ENCODE assay signal across 10 cellular contexts in the genomic region with DNA sequence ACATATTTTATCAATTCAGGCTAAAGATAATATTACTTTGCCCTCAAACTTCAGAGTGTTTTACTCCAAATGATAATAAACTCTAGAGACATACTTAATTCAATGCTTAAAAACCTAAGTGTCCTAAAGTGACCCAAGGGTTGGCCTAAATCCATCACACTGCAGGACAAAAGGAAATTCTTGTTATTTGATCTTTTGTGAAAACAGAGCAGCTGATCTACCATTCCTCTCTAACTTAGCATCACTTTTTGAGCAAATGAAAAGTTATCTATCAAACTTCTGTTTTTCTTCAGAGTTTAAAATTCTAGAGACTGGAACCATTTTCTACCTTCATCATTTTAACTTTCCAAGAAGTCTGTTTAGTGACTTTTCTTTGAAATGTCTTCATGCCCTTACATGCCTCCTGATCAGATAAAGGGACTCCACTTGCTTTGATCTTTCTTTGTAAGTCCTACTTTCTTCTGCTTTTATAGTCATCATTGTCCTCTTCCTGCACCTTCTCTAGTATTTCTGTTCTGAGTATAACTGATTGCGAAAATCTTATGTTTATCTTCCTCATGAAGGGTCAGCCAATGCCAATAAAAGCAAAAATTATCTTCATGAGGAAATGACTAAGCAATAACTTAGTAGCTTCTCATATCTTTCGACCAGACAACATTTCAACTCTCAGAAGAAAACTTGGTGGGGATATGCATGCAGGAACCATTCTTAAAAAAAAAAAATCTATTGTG.
DNase-seq lines count a peak whose midpoint lies in the region; ATAC-seq and TF ChIP-seq lines count a peak whose summit lies in the region.
"Had no signal": no experiment of that assay in that cellular context is flagged by ENCODE, and none has a peak within 500 bp of the region (broad histone marks: within the 10 kb centered on the region; RNA-seq: fewer than 3 reads in every experiment).

No MANE protein-coding gene starts in this region.

- no peak overlapping the region for H2AFZ ChIP-seq in GM23338

- no peaks in the 10 kb centered on the region for H3K9me3 Mint-ChIP-seq in activated T-cell treated with anti-CD3 and anti-CD28 coated beads, Interleukin-2, amount 50 U/mL, for 24 hours
- H3K9me3 Mint-ChIP-seq in activated T-helper 1 cell treated with anti-CD3 and anti-CD28 coated beads, Interleukin-12 subunit alpha, Interleukin-12 subunit beta, Interleukin-2, Interleukin-4 antibody, amounts not matched to agents 30 ng/mL and 10 ng/mL and 1 ng/mL, durations not matched to agents 14 hours and 24 hours and 36 hours: no peaks in the 10 kb centered on the region
- no peaks in the 10 kb centered on the region for H3K9me3 Mint-ChIP-seq in GM23338

- H3K36me3 Mint-ChIP-seq in activated T-cell treated with anti-CD3 and anti-CD28 coated beads, Interleukin-2, amount 50 U/mL, for 24 hours (ENCODE audit: low read depth): no peaks in the 10 kb centered on the region
- H3K36me3 Mint-ChIP-seq in activated T-helper 1 cell treated with anti-CD3 and anti-CD28 coated beads, Interleukin-12 subunit alpha, Interleukin-12 subunit beta, Interleukin-2, Interleukin-4 antibody, amounts not matched to agents 30 ng/mL and 10 ng/mL and 1 ng/mL, durations not matched to agents 14 hours and 24 hours and 36 hours (ENCODE audit: low read depth): peaks cover 13% of the 10 kb centered on the region
- H3K36me3 Mint-ChIP-seq in GM23338 (ENCODE audit: low read depth): no peaks in the 10 kb centered on the region

- no peak overlapping the region for H3K4me2 ChIP-seq in GM23338

- peaks cover 14% of the 10 kb centered on the region for H3K4me1 Mint-ChIP-seq in activated T-cell treated with anti-CD3 and anti-CD28 coated beads, Interleukin-2, amount 50 U/mL, for 24 hours (ENCODE audit: low read depth)
- peaks cover 29% of the 10 kb centered on the region for H3K4me1 Mint-ChIP-seq in activated T-helper 1 cell treated with anti-CD3 and anti-CD28 coated beads, Interleukin-12 subunit alpha, Interleukin-12 subunit beta, Interleukin-2, Interleukin-4 antibody, amounts not matched to agents 30 ng/mL and 10 ng/mL and 1 ng/mL, durations not matched to agents 14 hours and 24 hours and 36 hours (ENCODE audit: low read depth)
- peaks cover 14% of the 10 kb centered on the region; the same call in 2 of the 3 replicates for H3K4me1 Mint-ChIP-seq in GM23338

- H3K9me2 ChIP-seq in GM23338 (ENCODE audit: insufficient read depth): no peaks in the 10 kb centered on the region

- DNase-seq in activated T-cell treated with anti-CD3 and anti-CD28 coated beads, Interleukin-2, amount 50 U/mL, for 24 hours: no peak
- DNase-seq in activated T-cell treated with anti-CD3 and anti-CD28 coated beads, Interleukin-2, amount 50 U/mL, for 48 hours: no peak
- DNase-seq in activated T-helper 1 cell treated with anti-CD3 and anti-CD28 coated beads, Interleukin-12 subunit alpha, Interleukin-12 subunit beta, Interleukin-2, Interleukin-4 antibody, amounts not matched to agents 30 ng/mL and 10 ng/mL and 1 ng/mL, durations not matched to agents 14 hours and 24 hours and 36 hours (ENCODE audit: low spot score): no peak
- DNase-seq in left ventricle myocardium superior (no peak), upper lobe of right lung (no peak), COLO668 (lab: John Stamatoyannopoulos, UW; ENCODE audit: unreplicated experiment) (no peak), GM23338 (ENCODE audit: low spot score) (no peak), iPS-NIHi11 (ENCODE audit: low spot score) (no peak)
- DNase-seq: BE2C, SJCRH30 had no signal

- ATAC-seq in left ventricle myocardium superior (peak; percentile 78), upper lobe of right lung (peak; percentile 67), GM23338 (no peak)

- H3K27ac Mint-ChIP-seq in activated T-cell treated with anti-CD3 and anti-CD28 coated beads, Interleukin-2, amount 50 U/mL, for 24 hours: peak overlapping the region; percentile 0
- peak overlapping the region; percentile 50 for H3K27ac Mint-ChIP-seq in activated T-helper 1 cell treated with anti-CD3 and anti-CD28 coated beads, Interleukin-12 subunit alpha, Interleukin-12 subunit beta, Interleukin-2, Interleukin-4 antibody, amounts not matched to agents 30 ng/mL and 10 ng/mL and 1 ng/mL, durations not matched to agents 14 hours and 24 hours and 36 hours
- H3K27ac Mint-ChIP-seq in GM23338: no peak overlapping the region

- no peaks in the 10 kb centered on the region for H3K36me3 ChIP-seq in upper lobe of right lung
- no peaks in the 10 kb centered on the region for H3K36me3 ChIP-seq in GM23338 (ENCODE audit: insufficient read depth)
- H3K36me3 ChIP-seq: BE2C, SJCRH30 had no signal

- no peaks in the 10 kb centered on the region for H3K79me2 ChIP-seq in GM23338 (replicated peaks; ENCODE audit: insufficient read depth)

- H3K9me3 ChIP-seq in upper lobe of right lung: no peaks in the 10 kb centered on the region
- H3K9me3 ChIP-seq: BE2C, SJCRH30 had no signal

- intact Hi-C loops in activated T-helper 1 cell treated with anti-CD3 and anti-CD28 coated beads, Interleukin-12 subunit alpha, Interleukin-12 subunit beta, Interleukin-2, Interleukin-4 antibody, amounts not matched to agents 30 ng/mL and 10 ng/mL and 1 ng/mL, durations not matched to agents 14 hours and 24 hours and 36 hours (cut with micrococcal nuclease): no loop called here
- intact Hi-C loops in left ventricle myocardium superior (cut with micrococcal nuclease): no loop called here
- intact Hi-C loops in upper lobe of right lung (cut with DNase I): no loop called here

- H4K20me1 ChIP-seq in GM23338 (replicated peaks; ENCODE audit: insufficient read depth): no peaks in the 10 kb centered on the region

- H3K27me3 Mint-ChIP-seq in activated T-cell treated with anti-CD3 and anti-CD28 coated beads, Interleukin-2, amount 50 U/mL, for 24 hours: no peaks in the 10 kb centered on the region
- H3K27me3 Mint-ChIP-seq in activated T-helper 1 cell treated with anti-CD3 and anti-CD28 coated beads, Interleukin-12 subunit alpha, Interleukin-12 subunit beta, Interleukin-2, Interleukin-4 antibody, amounts not matched to agents 30 ng/mL and 10 ng/mL and 1 ng/mL, durations not matched to agents 14 hours and 24 hours and 36 hours (ENCODE audit: insufficient read depth): no peaks in the 10 kb centered on the region
- no peaks in the 10 kb centered on the region for H3K27me3 Mint-ChIP-seq in GM23338 (ENCODE audit: insufficient read depth, low read depth, poor library complexity)

- H3K27ac ChIP-seq in upper lobe of right lung (peak overlapping the region; percentile 48), GM23338 (ENCODE audit: low read depth) (no peak overlapping the region)
- H3K27ac ChIP-seq: SJCRH30 had no signal

- no peak overlapping the region for H3K4me3 Mint-ChIP-seq in activated T-cell treated with anti-CD3 and anti-CD28 coated beads, Interleukin-2, amount 50 U/mL, for 24 hours
- peak overlapping the region; percentile 6 for H3K4me3 Mint-ChIP-seq in activated T-helper 1 cell treated with anti-CD3 and anti-CD28 coated beads, Interleukin-12 subunit alpha, Interleukin-12 subunit beta, Interleukin-2, Interleukin-4 antibody, amounts not matched to agents 30 ng/mL and 10 ng/mL and 1 ng/mL, durations not matched to agents 14 hours and 24 hours and 36 hours
- H3K4me3 Mint-ChIP-seq in GM23338: no peak overlapping the region

- no peaks in the 10 kb centered on the region for H3K27me3 ChIP-seq in upper lobe of right lung
- H3K27me3 ChIP-seq in GM23338 (ENCODE audit: insufficient read depth): no peaks in the 10 kb centered on the region
- H3K27me3 ChIP-seq: BE2C, SJCRH30 had no signal

- TF ChIP-seq CTCF in upper lobe of right lung (IDR thresholded peaks at IDR 0.05) (no peak), GM23338 (conservative IDR thresholded peaks at IDR 0.05; ENCODE audit: low read depth in 2 of 2) (no peak)

- H3K4me3 ChIP-seq in upper lobe of right lung (no peak overlapping the region), GM23338 (no peak overlapping the region)
- H3K4me3 ChIP-seq: SJCRH30 had no signal

- peaks cover 26% of the 10 kb centered on the region for H3K4me1 ChIP-seq in upper lobe of right lung
- peaks cover 13% of the 10 kb centered on the region for H3K4me1 ChIP-seq in GM23338 (ENCODE audit: insufficient read depth)
- H3K4me1 ChIP-seq: BE2C had no signal

- no peaks in the 10 kb centered on the region for H3F3A ChIP-seq in GM23338 (replicated peaks; ENCODE audit: low read depth)

TF ChIP-seq in GM23338, 12 proteins besides CTCF, POLR2A, EP300 and RAD21 (continues in another document):
- TF ChIP-seq EZH2 (IDR thresholded peaks at IDR 0.05; ENCODE audit: low read depth, unreplicated experiment): no peak
- no peak for TF ChIP-seq ETS1 (IDR thresholded peaks at IDR 0.05)
- no peak for TF ChIP-seq POLR2AphosphoS5 (IDR thresholded peaks at IDR 0.05; ENCODE audit: low read depth)
